33 cellular contexts compared by ENCODE assay signal in genomic region chr14:93100098-93100497, GRCh38. TPM values are rescaled to one million over a fixed set of nuclear protein-coding genes. Genes with fewer than 3 reads are reported as not detected.
DNase-seq lines count a peak whose midpoint lies in the region; ATAC-seq, FAIRE-seq and TF ChIP-seq lines count a peak whose summit lies in the region.
"Had no signal": no experiment of that assay in that cellular context is flagged by ENCODE, and none has a peak within 500 bp of the region (broad histone marks: within the 10 kb centered on the region; RNA-seq: fewer than 3 reads in every experiment).

No MANE protein-coding gene starts in this region.

- no peaks in the 10 kb centered on the region for H3K9me3 Mint-ChIP-seq in GM23338
- no peaks in the 10 kb centered on the region for H3K9me3 Mint-ChIP-seq in brain
- H3K9me3 Mint-ChIP-seq: activated CD4-positive, alpha-beta memory T cell treated with anti-CD3 and anti-CD28 coated beads for 36 hours; mesothelial cell of epicardium; naive thymus-derived CD4-positive, alpha-beta T cell had no signal

- H3K27me3 Mint-ChIP-seq in GM23338 (ENCODE audit: insufficient read depth, low read depth, poor library complexity) (peaks cover 15% of the 10 kb centered on the region), brain (no peaks in the 10 kb centered on the region)
- H3K27me3 Mint-ChIP-seq: activated CD4-positive, alpha-beta memory T cell treated with anti-CD3 and anti-CD28 coated beads for 36 hours; activated naive CD8-positive, alpha-beta T cell; naive thymus-derived CD4-positive, alpha-beta T cell had no signal

- WGBS in A549 (ENCODE audit: missing lambda C conversion rate): 100% methylated on average over 3 of the region's 3 CpGs
- WGBS in mesendoderm (ENCODE audit: extremely low coverage, insufficient coverage, low lambda C conversion rate): no CpG with 5 or more reads among the region's 3 CpGs

- H3K27ac Mint-ChIP-seq in GM23338: peak overlapping the region; percentile 76
- peak overlapping the region in 3 of 5 experiments; percentile 37 to 82 (median 47) for H3K27ac Mint-ChIP-seq in brain
- H3K27ac Mint-ChIP-seq: activated CD4-positive, alpha-beta memory T cell treated with anti-CD3 and anti-CD28 coated beads for 36 hours; mesothelial cell of epicardium had no signal

- CTCF ChIA-PET in A549 (lab: Yijun Ruan, JAX): interaction anchor here (0.5 to 17.3 kb wide), 6 partner anchors 9 to 181 kb away, joined by 3 to 148 read pairs (median 3); partner anchors contain the start of gene ITPK1

- no peak overlapping the region for H4K8ac ChIP-seq in mesendoderm (ENCODE audit: low read depth, low read length)

- H2BK120ac ChIP-seq in mesendoderm (ENCODE audit: low read depth, low read length): no peak overlapping the region

- POLR2A ChIA-PET in A549 (lab: Yijun Ruan, JAX): no interaction called here

- TF ChIP-seq RAD21 in A549 (conservative IDR thresholded peaks at IDR 0.05 in 1 of 2, IDR thresholded peaks at IDR 0.05 in 1 of 2): no peak

- no peak for TF ChIP-seq POLR2A in A549 (IDR thresholded peaks at IDR 0.05; ENCODE audit: low read length)

- H3K4me1 ChIP-seq in A549 (peaks cover 7% of the 10 kb centered on the region; the same call in 2 of the 3 replicates), GM23338 (ENCODE audit: insufficient read depth) (peaks cover 9% of the 10 kb centered on the region; the same call in 1 of the 2 replicates), mesendoderm (ENCODE audit: control insufficient read depth, low read depth, low read length) (peaks cover 3% of the 10 kb centered on the region)

- no peak for TF ChIP-seq CTCF in A549 (IDR thresholded peaks at IDR 0.05)
- TF ChIP-seq CTCF in GM23338 (conservative IDR thresholded peaks at IDR 0.05; ENCODE audit: low read depth in 2 of 2): no peak
- no peak for TF ChIP-seq CTCF in brain (conservative IDR thresholded peaks at IDR 0.05)

- H3K4me3 Mint-ChIP-seq in GM23338: no peak overlapping the region
- H3K4me3 Mint-ChIP-seq in brain: no peak overlapping the region
- H3K4me3 Mint-ChIP-seq: activated CD4-positive, alpha-beta memory T cell treated with anti-CD3 and anti-CD28 coated beads for 36 hours; activated naive CD8-positive, alpha-beta T cell; mesothelial cell of epicardium; naive thymus-derived CD4-positive, alpha-beta T cell had no signal

- no peaks in the 10 kb centered on the region for H3K9me2 ChIP-seq in GM23338 (ENCODE audit: insufficient read depth)

- no peaks in the 10 kb centered on the region for H3K36me3 Mint-ChIP-seq in GM23338 (ENCODE audit: low read depth)
- no peaks in the 10 kb centered on the region for H3K36me3 Mint-ChIP-seq in brain
- H3K36me3 Mint-ChIP-seq: activated CD4-positive, alpha-beta memory T cell treated with anti-CD3 and anti-CD28 coated beads for 36 hours; activated naive CD8-positive, alpha-beta T cell; mesothelial cell of epicardium had no signal

- H3K4me2 ChIP-seq in A549 (no peak overlapping the region), GM23338 (no peak overlapping the region), mesendoderm (ENCODE audit: low read length) (no peak overlapping the region)
- H3K4me2 ChIP-seq: BLaER1, smooth muscle cell had no signal

- H3K4me3 ChIP-seq in A549 (no peak overlapping the region), GM23338 (no peak overlapping the region), mesendoderm (ENCODE audit: low read length) (no peak overlapping the region)
- H3K4me3 ChIP-seq: BLaER1, esophagus squamous epithelium, gastrocnemius medialis, pancreas, Peyer's patch, smooth muscle cell, upper lobe of right lung had no signal

- no peak overlapping the region for H3K56ac ChIP-seq in mesendoderm (ENCODE audit: low read length)

- peaks cover 100% of the 10 kb centered on the region for H3K79me2 ChIP-seq in GM23338 (replicated peaks; ENCODE audit: insufficient read depth)
- peaks cover 7% of the 10 kb centered on the region for H3K79me2 ChIP-seq in mesendoderm (ENCODE audit: control insufficient read depth, insufficient read depth, low read length)

- FAIRE-seq in A549 (lab: Jason Lieb, UNC): peak; percentile 7
- FAIRE-seq: pancreas had no signal

- peaks cover 44% of the 10 kb centered on the region for H3K4me1 Mint-ChIP-seq in GM23338
- H3K4me1 Mint-ChIP-seq in brain: peaks cover 25% of the 10 kb centered on the region

- H4K5ac ChIP-seq in mesendoderm (ENCODE audit: low read length): no peak overlapping the region

- no peak for DNase-seq in A549 (ENCODE audit: low read depth in 1 of 2, low spot score in 1 of 2)
- peak; percentile 43 for DNase-seq in GM23338 (ENCODE audit: low spot score)
- peak; percentile 83 for DNase-seq in mesendoderm
- no peak for DNase-seq in HCEC 1CT
- DNase-seq in anterior cingulate cortex (lab: John Stamatoyannopoulos, UW): no peak
- no peak for DNase-seq in NCI-H146 (lab: John Stamatoyannopoulos, UW)
- DNase-seq: activated CD4-positive, alpha-beta memory T cell treated with anti-CD3 and anti-CD28 coated beads for 36 hours; activated effector memory CD4-positive, alpha-beta T cell treated with Interleukin-2 at 50 U/mL for 16 hours; activated T-cell treated with anti-CD3 and anti-CD28 coated beads for 4 hours; Caco-2; central memory CD4-positive, alpha-beta T cell; esophagus squamous epithelium; gastrocnemius medialis; GOT3; hippocampal formation; KBM-7; left ventricle myocardium superior; naive thymus-derived CD4-positive, alpha-beta T cell; NCI-H1105 treated with DMSO at 0.1 percent for 48 hours; NCI-H2029; NCI-H2227 treated with DMSO at 0.1 percent for 48 hours; NCI-H526 treated with DMSO at 0.1 percent for 48 hours; Peyer's patch; stimulated activated CD4-positive, alpha-beta T cell treated with anti-CD3 and anti-CD28 coated beads, Interleukin-2, amount 100 ng/mL, for 24 hours; SW 1271; upper lobe of right lung had no signal

- H2BK5ac ChIP-seq in mesendoderm (ENCODE audit: low read length): no peak overlapping the region

- peaks cover 5% of the 10 kb centered on the region for H3K79me1 ChIP-seq in mesendoderm (ENCODE audit: low read length)

- H3K27ac ChIP-seq in A549: no peak overlapping the region
- no peak overlapping the region for H3K27ac ChIP-seq in GM23338 (ENCODE audit: low read depth)
- no peak overlapping the region for H3K27ac ChIP-seq in mesendoderm (ENCODE audit: low read depth, low read length)
- H3K27ac ChIP-seq: BLaER1, gastrocnemius medialis, Peyer's patch, upper lobe of right lung had no signal

- H3K23ac ChIP-seq in mesendoderm (ENCODE audit: low read length): no peak overlapping the region

- H2BK15ac ChIP-seq in mesendoderm (replicated peaks; ENCODE audit: low read depth): no peak overlapping the region

- no peak overlapping the region for H3K18ac ChIP-seq in mesendoderm (ENCODE audit: low read length)

- no peaks in the 10 kb centered on the region for H3K9me3 ChIP-seq in A549
- H3K9me3 ChIP-seq: BLaER1, Caco-2, esophagus squamous epithelium, gastrocnemius medialis, pancreas, Peyer's patch, upper lobe of right lung had no signal

- H2AFZ ChIP-seq in GM23338: no peak overlapping the region

- no peak overlapping the region for H3K9ac ChIP-seq in mesendoderm (ENCODE audit: low read length)
- H3K9ac ChIP-seq: BLaER1 had no signal

- ATAC-seq in A549 (no peak), GM23338 (peak; percentile 30), GM19467 (IDR thresholded peaks at IDR 0.05; ENCODE audit: unreplicated experiment) (no peak)
- ATAC-seq: gastrocnemius medialis; left ventricle myocardium superior; naive thymus-derived CD4-positive, alpha-beta T cell; upper lobe of right lung had no signal

- H3K36me3 ChIP-seq in GM23338 (ENCODE audit: insufficient read depth) (no peaks in the 10 kb centered on the region), mesendoderm (ENCODE audit: control insufficient read depth, insufficient read depth, low read length) (no peaks in the 10 kb centered on the region)
- H3K36me3 ChIP-seq: BLaER1, esophagus squamous epithelium, gastrocnemius medialis, pancreas, Peyer's patch, upper lobe of right lung had no signal

- H4K20me1 ChIP-seq in GM23338 (replicated peaks; ENCODE audit: insufficient read depth): peaks cover 49% of the 10 kb centered on the region

- no peak overlapping the region for H2AK5ac ChIP-seq in mesendoderm (ENCODE audit: low read length)

- H3K4ac ChIP-seq in mesendoderm (ENCODE audit: low read depth, low read length): no peak overlapping the region

- H3K27me3 ChIP-seq in GM23338 (ENCODE audit: insufficient read depth) (no peaks in the 10 kb centered on the region), mesendoderm (ENCODE audit: insufficient read depth, low read length, poor library complexity) (no peaks in the 10 kb centered on the region)
- H3K27me3 ChIP-seq: BLaER1, esophagus squamous epithelium, gastrocnemius medialis, pancreas, Peyer's patch, upper lobe of right lung had no signal

- H3F3A ChIP-seq in GM23338 (replicated peaks; ENCODE audit: low read depth): no peaks in the 10 kb centered on the region

- TF ChIP-seq EP300 in A549 (IDR thresholded peaks at IDR 0.05): no peak

TF ChIP-seq in A549, 52 proteins besides CTCF, POLR2A, EP300 and RAD21 (continues in another document):
- TF ChIP-seq HEYL (CRISPR knock-in tag; IDR thresholded peaks at IDR 0.05) (no peak), EHMT2 (IDR thresholded peaks at IDR 0.05; ENCODE audit: low read depth) (no peak), ZFP36 (IDR thresholded peaks at IDR 0.05; ENCODE audit: borderline replicate concordance, partially characterized antibody) (no peak), FOSB (CRISPR knock-in tag; IDR thresholded peaks at IDR 0.05) (no peak), CBX8 (IDR thresholded peaks at IDR 0.05) (no peak)

TF ChIP-seq in GM23338, 12 proteins besides CTCF, POLR2A, EP300 and RAD21 (continues in another document):
- TF ChIP-seq EZH2 (IDR thresholded peaks at IDR 0.05; ENCODE audit: low read depth, unreplicated experiment) (no peak), NANOG (IDR thresholded peaks at IDR 0.05; ENCODE audit: borderline replicate concordance) (no peak)

RNA-seq across cellular contexts. Expression of gene ITPK1, which starts 15.6 kb away (rescaled TPM):
- 47.0 and 59.1 TPM in 2 replicates for polyA plus RNA-seq in A549 (2011; rRNA removed)
- polyA plus RNA-seq in A549 (2012; cell fraction: cytosol; rRNA removed): 49.6 and 70.1 TPM in 2 replicates
- 57.5 and 66.3 TPM in 2 replicates for polyA plus RNA-seq in A549 (2012; cell fraction: nucleus; rRNA removed)
- 42.7 to 46.2 TPM (median 42.9 TPM) in 3 replicates for polyA plus RNA-seq in A549 (2017; fragmentation: RNase III; extraction: RNeasy Plus Mini Kit Qiagen cat#74134 plus additional on column Dnase treatment)
- polyA minus RNA-seq in A549 (2011; rRNA and poly(A)+ RNA removed): 173 and 199 TPM in 2 replicates
- 88.1 and 101 TPM in 2 replicates for total RNA-seq in GM23338 (2014; rRNA removed; shearing (Covaris generic))
- 35.9 and 39.9 TPM in 2 replicates for polyA plus RNA-seq in GM23338 (2016; fragmentation: Nextera tagmentation; extraction: Ambion mirVana)
- 168 TPM for polyA plus RNA-seq in brain (ENCODE audit: insufficient read depth, low read depth, low replicate concordance)
- polyA plus RNA-seq in mesendoderm (2013, experiment 1 of 2): 33.1 TPM
- polyA plus RNA-seq in mesendoderm (2013, experiment 2 of 2): 33.6 TPM

Comparison
In these comparisons a context has a peak if more than half of its experiments do, and no peak if none do; other contexts are left out.
1. DNase-seq: peak in GM23338 (single experiment) and mesendoderm (single experiment); none in A549 (0 of 2), HCEC 1CT (single experiment), anterior cingulate cortex (0 of 58) and NCI-H146 (single experiment).